ENCODE assay signal across 20 cellular contexts in the genomic region with DNA sequence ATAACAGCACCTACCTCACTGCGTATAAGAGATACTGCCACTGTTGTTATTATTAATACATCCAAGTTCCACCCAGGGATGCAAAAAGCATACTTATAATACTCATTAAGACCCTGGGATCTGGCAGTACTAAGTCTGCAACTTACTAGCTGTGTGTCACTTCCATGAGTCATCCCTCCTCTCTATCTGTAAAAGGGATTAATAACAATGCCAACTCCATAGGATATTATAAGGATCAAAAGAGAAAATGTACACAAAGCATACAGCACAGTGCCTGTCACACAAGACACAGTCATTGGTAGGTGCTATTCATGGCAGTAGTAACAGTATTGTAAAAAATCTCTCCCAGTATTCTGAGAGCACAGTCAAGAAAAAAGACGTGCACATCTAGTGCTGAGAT.
DNase-seq lines count a peak whose midpoint lies in the region; ATAC-seq and TF ChIP-seq lines count a peak whose summit lies in the region.
"Had no signal": no experiment of that assay in that cellular context is flagged by ENCODE, and none has a peak within 500 bp of the region (broad histone marks: within the 10 kb centered on the region; RNA-seq: fewer than 3 reads in every experiment).

No MANE protein-coding gene starts in this region.

- no peaks in the 10 kb centered on the region for H3K79me1 ChIP-seq in mesenchymal stem cell (replicated peaks; ENCODE audit: low read length, poor library complexity, severe bottlenecking)

- H2AK5ac ChIP-seq in mesenchymal stem cell (ENCODE audit: low read length, severe bottlenecking) = no peak overlapping the region

- H3K27me3 ChIP-seq in A673 (replicated peaks; ENCODE audit: insufficient read depth, low read depth, low read length, poor library complexity) (no peaks in the 10 kb centered on the region), mesenchymal stem cell (ENCODE audit: control insufficient read depth in 1 of 2, insufficient read depth in 1 of 2, low read length in 2 of 2) (peaks cover 0 to 65% of the 10 kb centered on the region in 2 experiments)

- no peaks in the 10 kb centered on the region for H3K27me3 Mint-ChIP-seq in naive thymus-derived CD8-positive, alpha-beta T cell

- no peak overlapping the region for H3K4me3 Mint-ChIP-seq in naive thymus-derived CD8-positive, alpha-beta T cell
- H3K4me3 Mint-ChIP-seq: H9 had no signal

- H2AFZ ChIP-seq in mesenchymal stem cell (ENCODE audit: low read depth, low read length) = no peak overlapping the region

- H3K9me3 Mint-ChIP-seq in naive thymus-derived CD8-positive, alpha-beta T cell = no peaks in the 10 kb centered on the region
- H3K9me3 Mint-ChIP-seq: CD8-positive, alpha-beta memory T cell; H9 had no signal

- no peaks in the 10 kb centered on the region for H3K36me3 Mint-ChIP-seq in naive thymus-derived CD8-positive, alpha-beta T cell
- H3K36me3 Mint-ChIP-seq: CD8-positive, alpha-beta memory T cell had no signal

- H3K14ac ChIP-seq in mesenchymal stem cell (ENCODE audit: low read length in 2 of 2) = no peak overlapping the region

- H2BK120ac ChIP-seq in mesenchymal stem cell (ENCODE audit: low read depth, low read length) = no peak overlapping the region

- peaks cover 4 to 29% (median 23%) of the 10 kb centered on the region in 4 donors for H3K4me1 Mint-ChIP-seq in naive thymus-derived CD8-positive, alpha-beta T cell

- H3K4me1 ChIP-seq in A673 (ENCODE audit: insufficient read depth, low read length, poor library complexity, severe bottlenecking) = no peaks in the 10 kb centered on the region
- H3K4me1 ChIP-seq in mesenchymal stem cell (ENCODE audit: control insufficient read depth, insufficient read depth, low read depth, low read length) = peaks cover 4% of the 10 kb centered on the region

- TF ChIP-seq POLR2A in lower leg skin (IDR thresholded peaks at IDR 0.05) = no peak

- H2BK15ac ChIP-seq in mesenchymal stem cell (ENCODE audit: low read depth, poor library complexity, severe bottlenecking) = no peak overlapping the region

- no peak overlapping the region for H3K23ac ChIP-seq in mesenchymal stem cell (ENCODE audit: low read length in 2 of 2)

- H3K27ac Mint-ChIP-seq in naive thymus-derived CD8-positive, alpha-beta T cell = no peak overlapping the region
- H3K27ac Mint-ChIP-seq: CD8-positive, alpha-beta memory T cell; H9 had no signal

- no peaks in the 10 kb centered on the region for H3K36me3 ChIP-seq in A673 (ENCODE audit: insufficient read depth, low read length, poor library complexity, severe bottlenecking)
- no peaks in the 10 kb centered on the region for H3K36me3 ChIP-seq in mesenchymal stem cell (ENCODE audit: control insufficient read depth in 1 of 2, insufficient read depth in 2 of 2, low read depth in 1 of 2, low read length in 2 of 2)
- H3K36me3 ChIP-seq: BLaER1 treated with 17β-estradiol and CSF1 and Interleukin-3, amounts not matched to agents 10 nM and 100 nM had no signal

- no peak overlapping the region for H4K8ac ChIP-seq in mesenchymal stem cell (ENCODE audit: low read length)

- H2BK12ac ChIP-seq in mesenchymal stem cell (ENCODE audit: low read length in 2 of 2) = no peak overlapping the region

- CTCF ChIA-PET in A673 (lab: Charles Lee) = no interaction called here

- no peak overlapping the region for H3K4me3 ChIP-seq in A673 (ENCODE audit: low read depth, low read length, poor library complexity, severe bottlenecking)
- H3K4me3 ChIP-seq in choroid plexus epithelial cell (ENCODE audit: low read depth, low read length) = no peak overlapping the region
- no peak overlapping the region for H3K4me3 ChIP-seq in mesenchymal stem cell (ENCODE audit: insufficient read depth in 1 of 2, low read depth in 1 of 2, low read length in 2 of 2)
- H3K4me3 ChIP-seq in lower leg skin (ENCODE audit: low read depth, poor library complexity, severe bottlenecking) = no peak overlapping the region
- H3K4me3 ChIP-seq: BLaER1 treated with 17β-estradiol and CSF1 and Interleukin-3, amounts not matched to agents 10 nM and 100 nM; GM12878 had no signal

- H3K9ac ChIP-seq in mesenchymal stem cell (ENCODE audit: low read length) = no peak overlapping the region
- H3K9ac ChIP-seq: BLaER1 treated with 17β-estradiol and CSF1 and Interleukin-3, amounts not matched to agents 10 nM and 100 nM had no signal

- H2BK5ac ChIP-seq in mesenchymal stem cell (ENCODE audit: low read depth, low read length, poor library complexity, severe bottlenecking) = no peak overlapping the region

- no peak overlapping the region for H3K4ac ChIP-seq in mesenchymal stem cell (ENCODE audit: low read depth in 1 of 2, low read length in 2 of 2)

- 67% methylated on average over 2 of the region's 2 CpGs for WGBS in mesenchymal stem cell
- 56 to 66% methylated on average over 2 of the region's 2 CpGs for WGBS in lower leg skin, 2 donors

- intact Hi-C loops in A673 (cut with micrococcal nuclease; ENCODE audit: unreplicated experiment) (loop anchor here (5.0 to 10.0 kb wide), 2 partner anchors 233 to 431 kb away; no protein-coding TSS in a partner anchor), lower leg skin (cut with DNase I; ENCODE audit: low total_unique reads) (no loop called here), head of caudate nucleus (cut with DNase I) (loop anchor here (10.0 kb wide), 1 partner anchor 233 kb away; no protein-coding TSS in a partner anchor)

- POLR2A ChIA-PET in A673 (lab: Charles Lee; ENCODE audit: low non-redundant PET) = no interaction called here
- POLR2A ChIA-PET in naive thymus-derived CD8-positive, alpha-beta T cell (lab: Charles Lee) = no interaction called here

- H3K9me3 ChIP-seq in A673 (ENCODE audit: low read depth, low read length, poor library complexity, severe bottlenecking) (no peaks in the 10 kb centered on the region), mesenchymal stem cell (ENCODE audit: control insufficient read depth, low read length) (no peaks in the 10 kb centered on the region)
- H3K9me3 ChIP-seq: BLaER1 treated with 17β-estradiol and CSF1 and Interleukin-3, amounts not matched to agents 10 nM and 100 nM had no signal

- H3K27ac ChIP-seq in A673 (ENCODE audit: low read depth, low read length, poor library complexity, severe bottlenecking) (no peak overlapping the region), mesenchymal stem cell (ENCODE audit: low read length, poor library complexity, severe bottlenecking) (no peak overlapping the region)
- H3K27ac ChIP-seq: BLaER1 treated with 17β-estradiol and CSF1 and Interleukin-3, amounts not matched to agents 10 nM and 100 nM had no signal

- ATAC-seq in naive thymus-derived CD8-positive, alpha-beta T cell = no peak
- ATAC-seq: GM12878, Right ventricle myocardium inferior had no signal

- no peak overlapping the region for H3K18ac ChIP-seq in mesenchymal stem cell (ENCODE audit: low read depth in 1 of 2, low read length in 2 of 2)

- peak; percentile 7 for DNase-seq in A673 (ENCODE audit: low spot score)
- peak; percentile 9 for DNase-seq in LHCN-M2 (ENCODE audit: low read depth)
- peak; percentile 2 for DNase-seq in choroid plexus epithelial cell (ENCODE audit: low read depth)
- DNase-seq in mesenchymal stem cell = peak; percentile 7
- no peak for DNase-seq in lower leg skin (ENCODE audit: low spot score in 2 of 2)
- no peak for DNase-seq in head of caudate nucleus
- DNase-seq in naive thymus-derived CD8-positive, alpha-beta T cell = no peak
- DNase-seq in NCI-H2171 (lab: John Stamatoyannopoulos, UW) = no peak
- DNase-seq: CD8-positive, alpha-beta memory T cell; DND-41; GDM1; H9; NCI-H1417; NCI-H1930; NCI-H2171 treated with DMSO at 0.1 percent for 48 hours; NCI-H446 treated with DMSO at 0.1 percent for 48 hours; NCI-H748 treated with DMSO at 0.1 percent for 48 hours had no signal

- no peak for TF ChIP-seq CTCF in A673 (conservative IDR thresholded peaks at IDR 0.05; ENCODE audit: low read depth, low read length)
- TF ChIP-seq CTCF in choroid plexus epithelial cell (conservative IDR thresholded peaks at IDR 0.05; ENCODE audit: low read depth, low read length) = no peak
- no peak for TF ChIP-seq CTCF in lower leg skin (IDR thresholded peaks at IDR 0.05)

- no peak overlapping the region for H4K91ac ChIP-seq in mesenchymal stem cell (ENCODE audit: low read length)

- BruUV-seq in A673 (replicated peaks; lab: Mats Ljungman, UMichigan) = no TSS peak

- no peak overlapping the region for H3K4me2 ChIP-seq in mesenchymal stem cell (ENCODE audit: low read length, poor library complexity, severe bottlenecking)

Comparison
In these comparisons a context has a peak if more than half of its experiments do, and no peak if none do; other contexts are left out.
1. DNase-seq: peak in A673 (single experiment), LHCN-M2 (single experiment), choroid plexus epithelial cell (single experiment) and mesenchymal stem cell (single experiment); none in lower leg skin (0 of 2), head of caudate nucleus (0 of 42), naive thymus-derived CD8-positive, alpha-beta T cell (0 of 10) and NCI-H2171 (single experiment).